In the genomic region with DNA sequence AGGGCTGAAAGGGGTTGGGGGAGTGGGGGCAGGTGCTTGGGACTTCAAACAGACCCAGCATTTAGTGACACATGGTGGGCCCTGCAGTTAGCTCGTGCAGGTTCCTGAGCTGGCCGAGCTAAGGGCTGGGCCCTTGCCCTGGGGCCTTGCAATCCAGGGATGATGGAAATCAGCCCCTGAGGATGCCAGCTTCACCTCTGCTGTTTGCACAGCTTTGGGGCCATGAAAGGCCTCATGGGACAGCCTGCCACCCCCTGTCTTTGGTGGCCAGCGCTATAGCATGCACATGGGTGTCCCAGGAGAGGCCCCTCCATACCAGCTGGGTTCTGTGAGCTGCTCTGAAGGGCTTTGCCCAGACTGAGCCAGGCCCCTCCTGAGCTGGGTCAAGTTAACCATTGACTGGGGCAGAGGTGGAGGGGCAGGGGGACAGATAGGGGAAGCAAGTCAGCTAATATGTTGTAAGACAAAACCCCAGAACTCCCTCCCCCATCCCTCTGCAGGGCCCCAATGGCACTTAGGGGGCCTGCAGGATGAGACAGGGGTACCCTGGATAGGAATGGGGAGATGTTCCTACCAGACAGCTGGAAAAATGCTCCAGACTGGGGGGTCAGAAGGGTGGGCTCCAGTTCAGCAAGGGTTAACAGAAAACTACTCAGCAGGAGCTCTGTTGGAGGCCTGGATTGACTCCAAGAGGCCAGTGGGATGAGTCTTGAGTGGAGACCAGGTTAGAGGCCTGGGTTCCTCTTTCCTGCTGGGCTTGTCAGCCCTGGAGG, we compare ENCODE assay signal across 1 cellular context.
TF ChIP-seq lines count a peak whose summit lies in the region.

No MANE protein-coding gene starts in this region.

TF ChIP-seq in HEK293, 187 proteins besides CTCF, POLR2A, EP300 and RAD21 (continued from another document):
- TF ChIP-seq ZNF404 (tag by site-specific recombination; IDR thresholded peaks at IDR 0.05) (no peak), ZNF114 (tag by site-specific recombination; IDR thresholded peaks at IDR 0.05) (no peak), GLIS1 (tag by site-specific recombination; IDR thresholded peaks at IDR 0.05) (peak; percentile 92), ZNF155 (tag by site-specific recombination; IDR thresholded peaks at IDR 0.05) (no peak), ZNF280D (tag by site-specific recombination; IDR thresholded peaks at IDR 0.05) (no peak), GFI1B (tag by site-specific recombination; IDR thresholded peaks at IDR 0.05) (no peak), IKZF3 (tag by site-specific recombination; IDR thresholded peaks at IDR 0.05) (peak; percentile 18; the same call in 1 of the 2 replicates), ZNF548 (tag by site-specific recombination; IDR thresholded peaks at IDR 0.05) (no peak), ZFP69B (tag by site-specific recombination; IDR thresholded peaks at IDR 0.05) (peak; percentile 56; the same call in 1 of the 2 replicates), ZNF558 (tag by site-specific recombination; IDR thresholded peaks at IDR 0.05) (no peak), BCL11B (tag by site-specific recombination; IDR thresholded peaks at IDR 0.05; ENCODE audit: low read depth) (no peak)
- TF ChIP-seq, protein P1, sequence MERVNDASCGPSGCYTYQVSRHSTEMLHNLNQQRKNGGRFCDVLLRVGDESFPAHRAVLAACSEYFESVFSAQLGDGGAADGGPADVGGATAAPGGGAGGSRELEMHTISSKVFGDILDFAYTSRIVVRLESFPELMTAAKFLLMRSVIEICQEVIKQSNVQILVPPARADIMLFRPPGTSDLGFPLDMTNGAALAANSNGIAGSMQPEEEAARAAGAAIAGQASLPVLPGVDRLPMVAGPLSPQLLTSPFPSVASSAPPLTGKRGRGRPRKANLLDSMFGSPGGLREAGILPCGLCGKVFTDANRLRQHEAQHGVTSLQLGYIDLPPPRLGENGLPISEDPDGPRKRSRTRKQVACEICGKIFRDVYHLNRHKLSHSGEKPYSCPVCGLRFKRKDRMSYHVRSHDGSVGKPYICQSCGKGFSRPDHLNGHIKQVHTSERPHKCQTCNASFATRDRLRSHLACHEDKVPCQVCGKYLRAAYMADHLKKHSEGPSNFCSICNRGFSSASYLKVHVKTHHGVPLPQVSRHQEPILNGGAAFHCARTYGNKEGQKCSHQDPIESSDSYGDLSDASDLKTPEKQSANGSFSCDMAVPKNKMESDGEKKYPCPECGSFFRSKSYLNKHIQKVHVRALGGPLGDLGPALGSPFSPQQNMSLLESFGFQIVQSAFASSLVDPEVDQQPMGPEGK (tag by site-specific recombination; IDR thresholded peaks at IDR 0.05): 0 out of 2 replicates have a peak, but pooled peaks have one; percentile 17
- TF ChIP-seq, protein P2, sequence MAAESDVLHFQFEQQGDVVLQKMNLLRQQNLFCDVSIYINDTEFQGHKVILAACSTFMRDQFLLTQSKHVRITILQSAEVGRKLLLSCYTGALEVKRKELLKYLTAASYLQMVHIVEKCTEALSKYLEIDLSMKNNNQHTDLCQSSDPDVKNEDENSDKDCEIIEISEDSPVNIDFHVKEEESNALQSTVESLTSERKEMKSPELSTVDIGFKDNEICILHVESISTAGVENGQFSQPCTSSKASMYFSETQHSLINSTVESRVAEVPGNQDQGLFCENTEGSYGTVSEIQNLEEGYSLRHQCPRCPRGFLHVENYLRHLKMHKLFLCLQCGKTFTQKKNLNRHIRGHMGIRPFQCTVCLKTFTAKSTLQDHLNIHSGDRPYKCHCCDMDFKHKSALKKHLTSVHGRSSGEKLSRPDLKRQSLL (tag by site-specific recombination; IDR thresholded peaks at IDR 0.05): no peak
